16 cellular contexts compared by ENCODE assay signal in genomic region chr10:132309879-132310591, GRCh38. TPM values are rescaled to one million over a fixed set of nuclear protein-coding genes. Genes with fewer than 3 reads are reported as not detected.
DNase-seq lines count a peak whose midpoint lies in the region; ATAC-seq and TF ChIP-seq lines count a peak whose summit lies in the region.
"Had no signal": no experiment of that assay in that cellular context is flagged by ENCODE, and none has a peak within 500 bp of the region (broad histone marks: within the 10 kb centered on the region; RNA-seq: fewer than 3 reads in every experiment).

No MANE protein-coding gene starts in this region.

- no peak overlapping the region for H3K4me3 ChIP-seq in sigmoid colon
- H3K4me3 ChIP-seq: colonic mucosa had no signal

- H3K27me3 Mint-ChIP-seq in T-helper 2 cell treated with Interferon-gamma antibody and Interleukin-4, amounts not matched to agents 5 μg/mL and 100 μg/mL, for 36 hours (ENCODE audit: low read depth), result peaks cover 35% of the 10 kb centered on the region
- peaks cover 35% of the 10 kb centered on the region for H3K27me3 Mint-ChIP-seq in activated T-helper 1 cell treated with anti-CD3 and anti-CD28 coated beads, Interleukin-12 subunit alpha, Interleukin-12 subunit beta, Interleukin-2, Interleukin-4 antibody, amounts not matched to agents 30 ng/mL and 10 ng/mL and 1 ng/mL, durations not matched to agents 14 hours and 24 hours and 36 hours (ENCODE audit: insufficient read depth)

- no peak for TF ChIP-seq CTCF in sigmoid colon (IDR thresholded peaks at IDR 0.05)

- no peaks in the 10 kb centered on the region for H3K36me3 Mint-ChIP-seq in T-helper 2 cell treated with Interferon-gamma antibody and Interleukin-4, amounts not matched to agents 5 μg/mL and 100 μg/mL, for 36 hours (ENCODE audit: low read depth)
- H3K36me3 Mint-ChIP-seq in activated T-helper 1 cell treated with anti-CD3 and anti-CD28 coated beads, Interleukin-12 subunit alpha, Interleukin-12 subunit beta, Interleukin-2, Interleukin-4 antibody, amounts not matched to agents 30 ng/mL and 10 ng/mL and 1 ng/mL, durations not matched to agents 14 hours and 24 hours and 36 hours (ENCODE audit: low read depth), result no peaks in the 10 kb centered on the region

- no peaks in the 10 kb centered on the region for H3K36me3 ChIP-seq in sigmoid colon
- H3K36me3 ChIP-seq: colonic mucosa had no signal

- H3K9me3 ChIP-seq in sigmoid colon, result no peaks in the 10 kb centered on the region
- H3K9me3 ChIP-seq: colonic mucosa had no signal

- H3K27ac ChIP-seq in sigmoid colon, result no peak overlapping the region
- H3K27ac ChIP-seq: colonic mucosa, parathyroid adenoma had no signal

- H3K27me3 ChIP-seq in sigmoid colon, result no peaks in the 10 kb centered on the region
- H3K27me3 ChIP-seq: colonic mucosa had no signal

- peak overlapping the region; percentile 70 for H3K4me3 Mint-ChIP-seq in T-helper 2 cell treated with Interferon-gamma antibody and Interleukin-4, amounts not matched to agents 5 μg/mL and 100 μg/mL, for 36 hours
- H3K4me3 Mint-ChIP-seq in activated T-helper 1 cell treated with anti-CD3 and anti-CD28 coated beads, Interleukin-12 subunit alpha, Interleukin-12 subunit beta, Interleukin-2, Interleukin-4 antibody, amounts not matched to agents 30 ng/mL and 10 ng/mL and 1 ng/mL, durations not matched to agents 14 hours and 24 hours and 36 hours, result peak overlapping the region; percentile 78

- peaks cover 3% of the 10 kb centered on the region for H3K4me1 Mint-ChIP-seq in T-helper 2 cell treated with Interferon-gamma antibody and Interleukin-4, amounts not matched to agents 5 μg/mL and 100 μg/mL, for 36 hours (ENCODE audit: low read depth)
- H3K4me1 Mint-ChIP-seq in activated T-helper 1 cell treated with anti-CD3 and anti-CD28 coated beads, Interleukin-12 subunit alpha, Interleukin-12 subunit beta, Interleukin-2, Interleukin-4 antibody, amounts not matched to agents 30 ng/mL and 10 ng/mL and 1 ng/mL, durations not matched to agents 14 hours and 24 hours and 36 hours (ENCODE audit: low read depth), result no peaks in the 10 kb centered on the region

- peaks cover 0 to 19% (median 16%) of the 10 kb centered on the region in 4 donors for H3K4me1 ChIP-seq in sigmoid colon

- no peak for TF ChIP-seq POLR2A in sigmoid colon (IDR thresholded peaks at IDR 0.05)

- WGBS in sigmoid colon, 2 donors, result 91 to 92% methylated on average over 7 of the region's 7 CpGs

- DNase-seq in T-helper 2 cell treated with Interferon-gamma antibody and Interleukin-4, amounts not matched to agents 5 μg/mL and 100 μg/mL, for 36 hours (ENCODE audit: low spot score), result no peak
- DNase-seq in T-helper 2 cell, result no peak
- no peak for DNase-seq in activated T-helper 1 cell treated with anti-CD3 and anti-CD28 coated beads, Interleukin-12 subunit alpha, Interleukin-12 subunit beta, Interleukin-2, Interleukin-4 antibody, amounts not matched to agents 30 ng/mL and 10 ng/mL and 1 ng/mL, durations not matched to agents 14 hours and 24 hours and 36 hours (ENCODE audit: low spot score)
- peak; percentile 48 for DNase-seq in islet precursor cell
- peak; percentile 57 for DNase-seq in sigmoid colon
- no peak for DNase-seq in amniotic stem cell (lab: John Stamatoyannopoulos, UW)
- DNase-seq: 8988T; activated gamma-delta T cell; colonic mucosa; NCI-H1048; NCI-H2081; NCI-H510A; stimulated activated CD4-positive, alpha-beta T cell treated with anti-CD3 and anti-CD28 coated beads, Interleukin-2, amount 100 ng/mL, for 48 hours had no signal

- no peak overlapping the region for H3K27ac Mint-ChIP-seq in T-helper 2 cell treated with Interferon-gamma antibody and Interleukin-4, amounts not matched to agents 5 μg/mL and 100 μg/mL, for 36 hours
- H3K27ac Mint-ChIP-seq in activated T-helper 1 cell treated with anti-CD3 and anti-CD28 coated beads, Interleukin-12 subunit alpha, Interleukin-12 subunit beta, Interleukin-2, Interleukin-4 antibody, amounts not matched to agents 30 ng/mL and 10 ng/mL and 1 ng/mL, durations not matched to agents 14 hours and 24 hours and 36 hours, result no peak overlapping the region

- intact Hi-C loops in activated T-helper 1 cell treated with anti-CD3 and anti-CD28 coated beads, Interleukin-12 subunit alpha, Interleukin-12 subunit beta, Interleukin-2, Interleukin-4 antibody, amounts not matched to agents 30 ng/mL and 10 ng/mL and 1 ng/mL, durations not matched to agents 14 hours and 24 hours and 36 hours (cut with micrococcal nuclease), result loop anchor here (5.0 to 10.0 kb wide), 3 partner anchors 78 to 965 kb away; partner anchors contain the start of genes ADAM8 and BNIP3
- intact Hi-C loops in sigmoid colon (cut with DNase I), result loop anchor here (5.0 kb wide), 1 partner anchor 38 kb away; no protein-coding TSS in a partner anchor

- H3K9me3 Mint-ChIP-seq in T-helper 2 cell treated with Interferon-gamma antibody and Interleukin-4, amounts not matched to agents 5 μg/mL and 100 μg/mL, for 36 hours, result peaks cover 4% of the 10 kb centered on the region
- H3K9me3 Mint-ChIP-seq in activated T-helper 1 cell treated with anti-CD3 and anti-CD28 coated beads, Interleukin-12 subunit alpha, Interleukin-12 subunit beta, Interleukin-2, Interleukin-4 antibody, amounts not matched to agents 30 ng/mL and 10 ng/mL and 1 ng/mL, durations not matched to agents 14 hours and 24 hours and 36 hours, result no peaks in the 10 kb centered on the region

- ATAC-seq in GM19324 (IDR thresholded peaks at IDR 0.05; ENCODE audit: low FRiP score, unreplicated experiment) (no peak), GM21737 (IDR thresholded peaks at IDR 0.05; ENCODE audit: unreplicated experiment) (no peak)

- no peak for TF ChIP-seq EP300 in sigmoid colon (IDR thresholded peaks at IDR 0.05)

RNA-seq across cellular contexts. Expression of gene STK32C, which starts 2.3 kb away (rescaled TPM):
- total RNA-seq in activated T-helper 1 cell treated with anti-CD3 and anti-CD28 coated beads, Interleukin-12 subunit alpha, Interleukin-12 subunit beta, Interleukin-2, Interleukin-4 antibody, amounts not matched to agents 30 ng/mL and 10 ng/mL and 1 ng/mL, durations not matched to agents 14 hours and 24 hours and 36 hours, result 14.6 and 15.5 TPM in 2 replicates
- total RNA-seq in sigmoid colon, result 1 to 10 TPM; 4.3 to 8.4 (median 6.1) TPM
- polyA plus RNA-seq in sigmoid colon, result 10 to 100 TPM; 10.4 to 12.8 (median 12.6) TPM

RNA-seq across cellular contexts. Expression of gene LRRC27, which starts 22.0 kb away (rescaled TPM):
- 1.7 and 3.4 TPM in 2 replicates for total RNA-seq in activated T-helper 1 cell treated with anti-CD3 and anti-CD28 coated beads, Interleukin-12 subunit alpha, Interleukin-12 subunit beta, Interleukin-2, Interleukin-4 antibody, amounts not matched to agents 30 ng/mL and 10 ng/mL and 1 ng/mL, durations not matched to agents 14 hours and 24 hours and 36 hours
- total RNA-seq in sigmoid colon, result 10 to 100 TPM in 1 of 4 donors, 1 to 10 TPM in 3; 6.1 to 15.5 (median 8.1) TPM
- polyA plus RNA-seq in sigmoid colon, result 1 to 10 TPM; 1.4 to 6.2 (median 1.8) TPM

Comparison
In these comparisons a context has a peak if more than half of its experiments do, and no peak if none do; other contexts are left out.
1. DNase-seq: peak in islet precursor cell (single experiment) and sigmoid colon (single experiment); none in T-helper 2 cell treated with Interferon-gamma antibody and Interleukin-4, amounts not matched to agents 5 μg/mL and 100 μg/mL, for 36 hours (single experiment), T-helper 2 cell (0 of 5), activated T-helper 1 cell treated with anti-CD3 and anti-CD28 coated beads, Interleukin-12 subunit alpha, Interleukin-12 subunit beta, Interleukin-2, Interleukin-4 antibody, amounts not matched to agents 30 ng/mL and 10 ng/mL and 1 ng/mL, durations not matched to agents 14 hours and 24 hours and 36 hours (single experiment) and amniotic stem cell (single experiment).